Comparison of ENCODE assay signal across 11 cellular contexts in the genomic region with DNA sequence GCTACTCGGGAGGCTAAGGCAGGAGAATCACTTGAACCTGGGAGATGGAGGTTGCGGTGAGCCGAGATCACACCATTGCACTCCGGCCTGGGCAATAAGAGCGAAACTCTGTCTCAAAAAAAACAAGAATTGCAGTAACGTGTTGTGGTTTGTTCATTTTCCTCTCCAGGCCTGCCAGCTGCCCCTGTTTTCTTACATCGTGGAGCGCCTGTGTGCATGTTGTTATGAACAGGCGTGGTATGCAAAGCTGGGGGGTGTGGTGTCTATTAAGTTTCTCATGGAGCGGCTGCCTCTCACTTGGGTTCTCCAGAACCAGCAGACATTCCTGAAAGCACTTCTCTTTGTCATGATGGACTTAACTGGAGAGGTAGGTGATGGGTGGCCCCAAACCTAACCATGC. TPM values are rescaled to one million over a fixed set of nuclear protein-coding genes. Genes with fewer than 3 reads are reported as not detected.
DNase-seq lines count a peak whose midpoint lies in the region; ATAC-seq and TF ChIP-seq lines count a peak whose summit lies in the region.
"Had no signal": no experiment of that assay in that cellular context is flagged by ENCODE, and none has a peak within 500 bp of the region (broad histone marks: within the 10 kb centered on the region; RNA-seq: fewer than 3 reads in every experiment).

No MANE protein-coding gene starts in this region.

- peaks cover 79% of the 10 kb centered on the region for H3K36me3 Mint-ChIP-seq in activated T-helper 2 cell treated with anti-CD3 and anti-CD28 coated beads, Interferon-gamma antibody, Interleukin-2, Interleukin-4, amounts not matched to agents 10 μg/mL and 5 μg/mL and 100 μg/mL, durations not matched to agents 14 hours and 24 hours and 36 hours (ENCODE audit: low read depth)

- no peaks in the 10 kb centered on the region for H3K9me3 Mint-ChIP-seq in activated T-helper 2 cell treated with anti-CD3 and anti-CD28 coated beads, Interferon-gamma antibody, Interleukin-2, Interleukin-4, amounts not matched to agents 10 μg/mL and 5 μg/mL and 100 μg/mL, durations not matched to agents 14 hours and 24 hours and 36 hours

- TF ChIP-seq CTCF in mucosa of descending colon (IDR thresholded peaks at IDR 0.05): no peak

- no peak overlapping the region for H3K4me3 ChIP-seq in mucosa of descending colon

- no peak overlapping the region for H3K4me3 Mint-ChIP-seq in activated T-helper 2 cell treated with anti-CD3 and anti-CD28 coated beads, Interferon-gamma antibody, Interleukin-2, Interleukin-4, amounts not matched to agents 10 μg/mL and 5 μg/mL and 100 μg/mL, durations not matched to agents 14 hours and 24 hours and 36 hours (ENCODE audit: low read depth)

- no peaks in the 10 kb centered on the region for H3K27me3 Mint-ChIP-seq in activated T-helper 2 cell treated with anti-CD3 and anti-CD28 coated beads, Interferon-gamma antibody, Interleukin-2, Interleukin-4, amounts not matched to agents 10 μg/mL and 5 μg/mL and 100 μg/mL, durations not matched to agents 14 hours and 24 hours and 36 hours (ENCODE audit: low read depth)

- no peak overlapping the region for H3K27ac Mint-ChIP-seq in activated T-helper 2 cell treated with anti-CD3 and anti-CD28 coated beads, Interferon-gamma antibody, Interleukin-2, Interleukin-4, amounts not matched to agents 10 μg/mL and 5 μg/mL and 100 μg/mL, durations not matched to agents 14 hours and 24 hours and 36 hours

- H3K36me3 ChIP-seq in mucosa of descending colon (ENCODE audit: low read depth): peaks cover 37% of the 10 kb centered on the region

- ATAC-seq in GM18867 (IDR thresholded peaks at IDR 0.05; ENCODE audit: unreplicated experiment) (peak; percentile 47), GM21576 (IDR thresholded peaks at IDR 0.05; ENCODE audit: unreplicated experiment) (peak; percentile 34), HG03565 (IDR thresholded peaks at IDR 0.05; ENCODE audit: unreplicated experiment) (peak; percentile 35), mucosa of descending colon (peak; percentile 56)

- H3K9me3 ChIP-seq in mucosa of descending colon: no peaks in the 10 kb centered on the region

- intact Hi-C loops in mucosa of descending colon (cut with DNase I, micrococcal nuclease): no loop called here
- intact Hi-C loops in activated T-helper 2 cell treated with anti-CD3 and anti-CD28 coated beads, Interferon-gamma antibody, Interleukin-2, Interleukin-4, amounts not matched to agents 10 μg/mL and 5 μg/mL and 100 μg/mL, durations not matched to agents 14 hours and 24 hours and 36 hours (cut with micrococcal nuclease): no loop called here

- no peaks in the 10 kb centered on the region for H3K4me1 ChIP-seq in mucosa of descending colon (ENCODE audit: low read depth)

- DNase-seq in mucosa of descending colon (peak in 1 of 3 donors; percentile 17), NCI-H748 treated with DMSO at 0.1 percent for 48 hours (lab: John Stamatoyannopoulos, UW) (no peak), cerebellum (ENCODE audit: low spot score) (no peak)
- no peak for DNase-seq in activated T-helper 2 cell treated with anti-CD3 and anti-CD28 coated beads, Interferon-gamma antibody, Interleukin-2, Interleukin-4, amounts not matched to agents 10 μg/mL and 5 μg/mL and 100 μg/mL, durations not matched to agents 14 hours and 24 hours and 36 hours (ENCODE audit: low spot score)
- DNase-seq: cortex of kidney; NCI-H1694 treated with DMSO at 0.1 percent for 48 hours; NK-92 treated with Interleukin-12 subunit alpha and Interleukin-12 subunit beta, amount 100 ng/mL, for 24 hours; retina had no signal

- peaks cover 5% of the 10 kb centered on the region for H3K4me1 Mint-ChIP-seq in activated T-helper 2 cell treated with anti-CD3 and anti-CD28 coated beads, Interferon-gamma antibody, Interleukin-2, Interleukin-4, amounts not matched to agents 10 μg/mL and 5 μg/mL and 100 μg/mL, durations not matched to agents 14 hours and 24 hours and 36 hours (ENCODE audit: low read depth)

RNA-seq across cellular contexts. Expression of gene TRRAP, which starts 52.1 kb away (rescaled TPM):
- total RNA-seq in mucosa of descending colon (10 to 100 TPM; 36.2 to 47.8 (median 44.5) TPM), cerebellum (46.9 TPM)
- total RNA-seq in activated T-helper 2 cell treated with anti-CD3 and anti-CD28 coated beads, Interferon-gamma antibody, Interleukin-2, Interleukin-4, amounts not matched to agents 10 μg/mL and 5 μg/mL and 100 μg/mL, durations not matched to agents 14 hours and 24 hours and 36 hours: 58.6 and 59.1 TPM in 2 replicates
